12 cellular contexts compared by ENCODE assay signal in the genomic region with DNA sequence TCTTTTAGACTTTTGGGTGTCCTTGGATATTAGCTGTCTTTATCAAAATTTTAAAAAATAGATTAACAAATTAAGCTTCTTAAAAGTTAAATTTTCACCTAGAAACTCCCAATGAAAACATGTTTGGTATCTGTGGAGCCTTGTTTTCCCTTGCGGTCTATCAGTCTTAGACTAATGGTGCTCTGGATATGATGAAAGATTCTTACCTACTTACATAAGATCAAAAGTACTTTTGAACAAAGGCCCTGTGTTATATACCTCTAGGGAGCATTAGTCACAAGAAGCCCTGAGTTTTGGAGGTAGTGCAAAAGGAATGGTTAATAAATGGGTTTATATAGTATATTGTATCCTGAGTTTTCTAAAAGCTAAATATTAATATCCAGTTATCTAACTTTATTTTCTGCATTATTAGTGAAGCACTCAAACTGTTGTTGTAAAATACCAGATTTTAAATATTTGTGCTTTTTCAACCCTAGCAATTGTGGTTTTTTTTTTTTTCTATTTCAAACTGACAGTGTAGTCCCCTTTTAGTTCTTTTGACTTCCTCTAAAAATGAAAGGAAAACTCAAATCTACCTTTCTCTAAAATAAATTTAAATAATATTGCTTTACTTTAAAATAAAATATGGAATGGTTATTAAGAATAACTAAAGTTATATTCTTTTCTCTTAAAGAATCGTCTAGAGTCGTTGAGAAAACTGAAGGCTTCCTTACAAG. TPM values are rescaled to one million over a fixed set of nuclear protein-coding genes. Genes with fewer than 3 reads are reported as not detected.
DNase-seq lines count a peak whose midpoint lies in the region; ATAC-seq, FAIRE-seq and TF ChIP-seq lines count a peak whose summit lies in the region.
"Had no signal": no experiment of that assay in that cellular context is flagged by ENCODE, and none has a peak within 500 bp of the region (broad histone marks: within the 10 kb centered on the region; RNA-seq: fewer than 3 reads in every experiment).

No MANE protein-coding gene starts in this region.

- TF ChIP-seq POLR2A in heart left ventricle (IDR thresholded peaks at IDR 0.05): no peak
- TF ChIP-seq POLR2A in thyroid gland (IDR thresholded peaks at IDR 0.05): no peak

- peaks cover 45% of the 10 kb centered on the region for H3K4me1 Mint-ChIP-seq in activated CD4-positive, alpha-beta memory T cell treated with anti-CD3 and anti-CD28 coated beads, Interleukin-2, amount 10 ng/mL, durations not matched to agents 7 days and 5 days

- H3K9me3 Mint-ChIP-seq in activated CD4-positive, alpha-beta memory T cell treated with anti-CD3 and anti-CD28 coated beads, Interleukin-2, amount 10 ng/mL, durations not matched to agents 7 days and 5 days: no peaks in the 10 kb centered on the region

- peaks cover 81% of the 10 kb centered on the region for H3K36me3 Mint-ChIP-seq in activated CD4-positive, alpha-beta memory T cell treated with anti-CD3 and anti-CD28 coated beads, Interleukin-2, amount 10 ng/mL, durations not matched to agents 7 days and 5 days (ENCODE audit: low read depth)

- 80 to 89% (median 85%) methylated on average over 3 of the region's 3 CpGs for WGBS in heart left ventricle, 4 donors
- WGBS in thyroid gland, 2 donors: 83 to 89% methylated on average over 3 of the region's 3 CpGs

- H3K36me3 ChIP-seq in heart left ventricle: peaks cover 0 to 5% (median 0%) of the 10 kb centered on the region in 9 donors
- no peaks in the 10 kb centered on the region for H3K36me3 ChIP-seq in kidney epithelial cell (ENCODE audit: control insufficient read depth, insufficient read depth, low read length)
- no peaks in the 10 kb centered on the region for H3K36me3 ChIP-seq in thyroid gland

- ATAC-seq in heart left ventricle (peak in 1 of 4 donors; percentile 61), left ventricle myocardium superior (no peak), GM21529 (IDR thresholded peaks at IDR 0.05; ENCODE audit: unreplicated experiment) (no peak)

- POLR2A ChIA-PET in activated CD4-positive, alpha-beta memory T cell treated with anti-CD3 and anti-CD28 coated beads, Interleukin-2, amount 10 ng/mL, durations not matched to agents 7 days and 5 days (lab: Charles Lee): interaction anchor here (0.9 to 5.7 kb wide), 10 partner anchors 11 to 118 kb away, joined by 4 to 48 read pairs (median 7); a partner anchor contains a TSS

- intact Hi-C loops in heart left ventricle (cut with DNase I): no loop called here
- intact Hi-C loops in left ventricle myocardium superior (cut with micrococcal nuclease): no loop called here
- intact Hi-C loops in thyroid gland (cut with DNase I): no loop called here

- CTCF ChIA-PET in activated CD4-positive, alpha-beta memory T cell treated with anti-CD3 and anti-CD28 coated beads, Interleukin-2, amount 10 ng/mL, durations not matched to agents 7 days and 5 days (lab: Charles Lee): interaction anchor here (0.7 to 1.4 kb wide), 5 partner anchors 16 to 920 kb away, joined by 3 to 4 read pairs (median 3); no protein-coding TSS in a partner anchor

- H3K27ac Mint-ChIP-seq in activated CD4-positive, alpha-beta memory T cell treated with anti-CD3 and anti-CD28 coated beads, Interleukin-2, amount 10 ng/mL, durations not matched to agents 7 days and 5 days: peak overlapping the region; percentile 71

- H3K9me3 ChIP-seq in heart left ventricle (no peaks in the 10 kb centered on the region), thyroid gland (no peaks in the 10 kb centered on the region)

- TF ChIP-seq CTCF in heart left ventricle (IDR thresholded peaks at IDR 0.05): no peak
- no peak for TF ChIP-seq CTCF in kidney epithelial cell (IDR thresholded peaks at IDR 0.05; ENCODE audit: insufficient read depth, low read length, poor library complexity, severe bottlenecking)
- TF ChIP-seq CTCF in thyroid gland (IDR thresholded peaks at IDR 0.05): no peak

- no peaks in the 10 kb centered on the region for H3K27me3 Mint-ChIP-seq in activated CD4-positive, alpha-beta memory T cell treated with anti-CD3 and anti-CD28 coated beads, Interleukin-2, amount 10 ng/mL, durations not matched to agents 7 days and 5 days

- H3K4me3 Mint-ChIP-seq in activated CD4-positive, alpha-beta memory T cell treated with anti-CD3 and anti-CD28 coated beads, Interleukin-2, amount 10 ng/mL, durations not matched to agents 7 days and 5 days: no peak overlapping the region

- H3K4me3 ChIP-seq in heart left ventricle (peak overlapping the region in 7 of 12 donors; percentile 13 to 46 (median 29)), kidney epithelial cell (ENCODE audit: low read depth, low read length) (no peak overlapping the region), thyroid gland (replicated peaks in 1 of 3) (no peak overlapping the region)
- H3K4me3 ChIP-seq: BLaER1 treated with 17β-estradiol and CSF1 and Interleukin-3, amounts not matched to agents 10 nM and 100 nM had no signal

- H3K4me1 ChIP-seq in heart left ventricle: peaks cover 0 to 12% (median 0%) of the 10 kb centered on the region in 12 donors
- no peaks in the 10 kb centered on the region for H3K4me1 ChIP-seq in thyroid gland

- peak overlapping the region in 9 of 12 donors; percentile 10 to 54 (median 41) for H3K27ac ChIP-seq in heart left ventricle
- no peak overlapping the region for H3K27ac ChIP-seq in thyroid gland

- no peak for FAIRE-seq in urothelium cell line (lab: Jason Lieb, UNC)
- FAIRE-seq: TTC549 had no signal

- DNase-seq in heart left ventricle (no peak), left ventricle myocardium superior (no peak), kidney epithelial cell (ENCODE audit: low read depth) (peak; percentile 5), urothelium cell line (ENCODE audit: low spot score) (peak; percentile 32), NCI-H2029 treated with DMSO at 0.1 percent for 48 hours (lab: John Stamatoyannopoulos, UW) (no peak), thyroid gland (no peak)
- no peak for DNase-seq in activated CD4-positive, alpha-beta memory T cell treated with anti-CD3 and anti-CD28 coated beads, Interleukin-2, amount 10 ng/mL, durations not matched to agents 7 days and 5 days
- DNase-seq: aorta, KG1 had no signal

- H3K27me3 ChIP-seq in heart left ventricle: no peaks in the 10 kb centered on the region
- no peaks in the 10 kb centered on the region for H3K27me3 ChIP-seq in kidney epithelial cell (ENCODE audit: control insufficient read depth, insufficient read depth, low read length)
- H3K27me3 ChIP-seq in thyroid gland: no peaks in the 10 kb centered on the region
- H3K27me3 ChIP-seq: BLaER1 treated with 17β-estradiol and CSF1 and Interleukin-3, amounts not matched to agents 10 nM and 100 nM had no signal

RNA-seq across cellular contexts. Expression of a gene that starts 18.1 kb away (rescaled TPM):
- 1 to 10 TPM in 2 of 9 donors, under 1 TPM in 6, not detected in 1; 0.09 to 5.0 (median 0.43) TPM for total RNA-seq in heart left ventricle
- under 1 TPM; 0.28 to 0.34 TPM for polyA plus RNA-seq in heart left ventricle
- 0.50 TPM for total RNA-seq in left ventricle myocardium superior
- 10 to 100 TPM; 78.0 to 78.9 TPM for total RNA-seq in activated CD4-positive, alpha-beta memory T cell treated with anti-CD3 and anti-CD28 coated beads, Interleukin-2, amount 10 ng/mL, durations not matched to agents 7 days and 5 days
- total RNA-seq in kidney epithelial cell: 4.4 and 5.2 TPM in 2 replicates
- 1 to 10 TPM in 1 of 4 donors, under 1 TPM in 2, not detected in 1; 0.33 to 1.4 (median 0.81) TPM for total RNA-seq in thyroid gland

RNA-seq across cellular contexts. Expression of a gene that starts 18.2 kb away (rescaled TPM):
- total RNA-seq in heart left ventricle: 10 to 100 TPM in 1 of 9 donors, 1 to 10 TPM in 8; 4.2 to 10.3 (median 5.8) TPM
- 1 to 10 TPM; 3.1 to 6.4 TPM for polyA plus RNA-seq in heart left ventricle
- 5.9 TPM for total RNA-seq in left ventricle myocardium superior
- total RNA-seq in activated CD4-positive, alpha-beta memory T cell treated with anti-CD3 and anti-CD28 coated beads, Interleukin-2, amount 10 ng/mL, durations not matched to agents 7 days and 5 days: 10 to 100 TPM; 22.1 to 23.7 TPM
- total RNA-seq in kidney epithelial cell: 7.9 and 11.0 TPM in 2 replicates
- total RNA-seq in thyroid gland: 10 to 100 TPM in 3 of 4 donors, 1 to 10 TPM in 1; 9.9 to 21.8 (median 16.5) TPM

Comparison
In these comparisons a context has a peak if more than half of its experiments do, and no peak if none do; other contexts are left out.
1. DNase-seq: peak in kidney epithelial cell (single experiment) and urothelium cell line (single experiment); none in heart left ventricle (0 of 5), left ventricle myocardium superior (single experiment), activated CD4-positive, alpha-beta memory T cell treated with anti-CD3 and anti-CD28 coated beads, Interleukin-2, amount 10 ng/mL, durations not matched to agents 7 days and 5 days (single experiment), NCI-H2029 treated with DMSO at 0.1 percent for 48 hours (single experiment) and thyroid gland (0 of 2).
2. H3K27ac ChIP-seq: peak in heart left ventricle (9 of 12); none in thyroid gland (0 of 3).
3. H3K4me3 ChIP-seq: peak in heart left ventricle (7 of 12); none in kidney epithelial cell (single experiment) and thyroid gland (0 of 3).
4. RNA of a gene that starts 18.1 kb away (total RNA-seq): 78.0 to 78.9 TPM in activated CD4-positive, alpha-beta memory T cell treated with anti-CD3 and anti-CD28 coated beads, Interleukin-2, amount 10 ng/mL, durations not matched to agents 7 days and 5 days; 4.4 to 5.2 TPM in kidney epithelial cell, 0.33 to 1.4 TPM in thyroid gland, 0.50 TPM in left ventricle myocardium superior (single experiment) and 0.09 to 5.0 TPM in heart left ventricle; every median in the first group is over 10 times any median in the second.